In the genomic region with DNA sequence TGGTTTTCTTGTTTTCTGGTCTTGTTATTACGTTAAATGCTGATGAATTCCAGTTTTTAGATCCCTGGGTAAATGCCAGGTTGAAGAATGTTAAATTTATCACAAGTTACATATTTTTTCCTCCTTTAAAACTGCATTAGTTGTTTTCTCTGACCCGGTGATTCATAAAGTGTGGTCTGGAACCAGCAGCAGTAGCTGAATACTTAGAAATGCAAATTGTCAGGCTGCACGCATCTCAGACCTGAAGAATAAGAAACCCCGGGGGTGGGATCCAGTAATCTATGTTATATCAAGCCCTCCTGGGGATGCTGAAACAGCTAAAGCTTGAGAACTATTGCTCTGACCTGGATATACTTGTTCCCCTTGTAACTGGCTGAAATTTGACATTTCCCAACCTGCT, we compare ENCODE assay signal across 11 cellular contexts.
A peak's percentile ranks its signal among the peaks of the same experiment; 100 is the strongest.
DNase-seq lines count a peak whose midpoint lies in the region; ATAC-seq, FAIRE-seq and TF ChIP-seq lines count a peak whose summit lies in the region.
"Had no signal": no experiment of that assay in that cellular context is flagged by ENCODE, and none has a peak within 500 bp of the region (broad histone marks: within the 10 kb centered on the region; RNA-seq: fewer than 3 reads in every experiment).

No MANE protein-coding gene starts in this region.

- no peak overlapping the region for H3K14ac ChIP-seq in mesenchymal stem cell (ENCODE audit: low read length in 2 of 2)

- no peak overlapping the region for H4K8ac ChIP-seq in mesenchymal stem cell (ENCODE audit: low read length)

- no peak overlapping the region for H3K4me3 ChIP-seq in mesenchymal stem cell (ENCODE audit: insufficient read depth in 1 of 2, low read depth in 1 of 2, low read length in 2 of 2)

- no peaks in the 10 kb centered on the region for H3K27me3 ChIP-seq in mesenchymal stem cell (ENCODE audit: control insufficient read depth in 1 of 2, insufficient read depth in 1 of 2, low read length in 2 of 2)

- no peak overlapping the region for H2AK5ac ChIP-seq in mesenchymal stem cell (ENCODE audit: low read length, severe bottlenecking)

- no peak overlapping the region for H3K27ac ChIP-seq in mesenchymal stem cell (ENCODE audit: low read length, poor library complexity, severe bottlenecking)

- peak; percentile 80 for ATAC-seq in HG03521 (IDR thresholded peaks at IDR 0.05; ENCODE audit: unreplicated experiment)
- ATAC-seq: activated naive CD8-positive, alpha-beta T cell treated with anti-CD3 and anti-CD28 coated beads, Interleukin-2, amount 50 U/mL, for 24 hours had no signal

- no peaks in the 10 kb centered on the region for H3K4me1 ChIP-seq in mesenchymal stem cell (ENCODE audit: control insufficient read depth, insufficient read depth, low read depth, low read length)

- H3K9ac ChIP-seq in mesenchymal stem cell (ENCODE audit: low read length): no peak overlapping the region

- no peak overlapping the region for H3K4ac ChIP-seq in mesenchymal stem cell (ENCODE audit: low read depth in 1 of 2, low read length in 2 of 2)

- FAIRE-seq in H54 (lab: Jason Lieb, UNC): peak; percentile 88

- no peak overlapping the region for H2BK12ac ChIP-seq in mesenchymal stem cell (ENCODE audit: low read length in 2 of 2)

- no peak overlapping the region for H4K91ac ChIP-seq in mesenchymal stem cell (ENCODE audit: low read length)

- 57% methylated on average over 3 of the region's 4 CpGs for WGBS in mesenchymal stem cell

- H3K23ac ChIP-seq in mesenchymal stem cell (ENCODE audit: low read length in 2 of 2): no peak overlapping the region

- peak; percentile 4 for DNase-seq in activated CD4-positive, alpha-beta T cell treated with anti-CD3 and anti-CD28 coated beads for 48 hours
- no peak for DNase-seq in activated CD4-positive, alpha-beta T cell treated with anti-CD3 and anti-CD28 coated beads, Interleukin-2, amount 50 U/mL, for 4 hours
- DNase-seq in H54 (ENCODE audit: insufficient read length, low spot score) (no peak), mesenchymal stem cell (no peak), glomerular visceral epithelial cell (ENCODE audit: extremely low spot score) (no peak), kidney glomerular epithelial cell (lab: John Stamatoyannopoulos, UW) (no peak)
- no peak for DNase-seq in stimulated activated CD4-positive, alpha-beta T cell treated with anti-CD3 and anti-CD28 coated beads, Interleukin-4, amount 100 ng/mL, for 1 hour
- DNase-seq: ACHN; activated naive CD8-positive, alpha-beta T cell treated with anti-CD3 and anti-CD28 coated beads, Interleukin-2, amount 50 U/mL, for 24 hours; NCI-H1417 treated with DMSO at 0.1 percent for 48 hours had no signal

- H3K9me3 ChIP-seq in mesenchymal stem cell (ENCODE audit: control insufficient read depth, low read length): no peaks in the 10 kb centered on the region

- no peak overlapping the region for H3K18ac ChIP-seq in mesenchymal stem cell (ENCODE audit: low read depth in 1 of 2, low read length in 2 of 2)

- no peak overlapping the region for H3K4me2 ChIP-seq in mesenchymal stem cell (ENCODE audit: low read length, poor library complexity, severe bottlenecking)

- H2BK5ac ChIP-seq in mesenchymal stem cell (ENCODE audit: low read depth, low read length, poor library complexity, severe bottlenecking): peak overlapping the region; percentile 57

- no peak overlapping the region for H2AFZ ChIP-seq in mesenchymal stem cell (ENCODE audit: low read depth, low read length)

- no peaks in the 10 kb centered on the region for H3K36me3 ChIP-seq in mesenchymal stem cell (ENCODE audit: control insufficient read depth in 1 of 2, insufficient read depth in 2 of 2, low read depth in 1 of 2, low read length in 2 of 2)

- TF ChIP-seq POLR2A in H54 (IDR thresholded peaks at IDR 0.05; ENCODE audit: low read depth, low read length): no peak

- H2BK120ac ChIP-seq in mesenchymal stem cell (ENCODE audit: low read depth, low read length): no peak overlapping the region

- H2BK15ac ChIP-seq in mesenchymal stem cell (ENCODE audit: low read depth, poor library complexity, severe bottlenecking): no peak overlapping the region

- no peaks in the 10 kb centered on the region for H3K79me1 ChIP-seq in mesenchymal stem cell (replicated peaks; ENCODE audit: low read length, poor library complexity, severe bottlenecking)
